In the genomic region with DNA sequence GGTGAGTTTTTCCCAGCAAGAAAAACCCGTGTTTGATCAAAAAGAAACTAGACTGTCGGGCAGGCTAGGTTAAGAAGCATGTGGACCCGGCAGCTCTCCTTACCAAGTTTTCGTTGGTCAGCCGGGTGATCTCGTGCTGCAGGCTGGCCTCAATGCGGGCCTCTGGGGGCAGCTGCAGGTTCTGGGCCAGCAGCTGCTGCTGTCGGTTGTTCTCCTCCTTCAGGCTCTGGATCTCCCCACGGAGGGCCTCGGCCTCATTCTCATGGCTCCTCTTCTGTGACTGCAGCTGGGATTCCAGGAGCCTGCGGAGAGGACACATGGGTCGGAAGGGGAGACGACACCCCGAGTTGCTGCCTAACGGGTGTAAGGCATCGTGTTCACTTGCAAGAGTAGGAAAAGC, we compare ENCODE assay signal across 23 cellular contexts. TPM values are rescaled to one million over a fixed set of nuclear protein-coding genes. Genes with fewer than 3 reads are reported as not detected.
A peak's percentile ranks its signal among the peaks of the same experiment; 100 is the strongest.
DNase-seq lines count a peak whose midpoint lies in the region; ATAC-seq and TF ChIP-seq lines count a peak whose summit lies in the region.
"Had no signal": no experiment of that assay in that cellular context is flagged by ENCODE, and none has a peak within 500 bp of the region (broad histone marks: within the 10 kb centered on the region; RNA-seq: fewer than 3 reads in every experiment).

No MANE protein-coding gene starts in this region.

- H2AFZ ChIP-seq in neuronal stem cell (ENCODE audit: low read length): no peak overlapping the region

- TF ChIP-seq CTCF in coronary artery (IDR thresholded peaks at IDR 0.05): no peak

- H3K9ac ChIP-seq in neuronal stem cell (ENCODE audit: low read depth, low read length, poor library complexity): no peak overlapping the region

- peak overlapping the region; percentile 59 to 94 for H3K27ac Mint-ChIP-seq in stimulated activated naive CD8-positive, alpha-beta T cell treated with anti-CD3 and anti-CD28 coated beads, Interleukin-15, amount 100 ng/mL, for 72 hours

- no peak overlapping the region for H2BK12ac ChIP-seq in neuronal stem cell (ENCODE audit: low read length)

- no peak overlapping the region for H3K18ac ChIP-seq in neuronal stem cell (ENCODE audit: low read length)

- H3K27ac ChIP-seq in caudate nucleus (ENCODE audit: low read depth, low read length) (peak overlapping the region; percentile 44), neuronal stem cell (replicated peaks; ENCODE audit: low read length) (no peak overlapping the region), coronary artery (no peak overlapping the region)
- H3K27ac ChIP-seq: adrenal gland, brain microvascular endothelial cell, pancreas, RWPE1, SK-N-MC, stomach, tibial artery had no signal

- H3K4me1 ChIP-seq in neuronal stem cell (ENCODE audit: control insufficient read depth in 2 of 2, insufficient read depth in 1 of 2, low read depth in 1 of 2, low read length in 2 of 2): peaks cover 0 to 17% of the 10 kb centered on the region in 2 donors
- H3K4me1 ChIP-seq: adrenal gland, tibial artery had no signal

- H3K27me3 ChIP-seq in neuronal stem cell (ENCODE audit: control insufficient read depth in 3 of 3, insufficient read depth in 3 of 3, low read depth in 1 of 3, low read length in 3 of 3): no peaks in the 10 kb centered on the region
- H3K27me3 ChIP-seq: adrenal gland, brain microvascular endothelial cell, pancreas, stomach, tibial artery had no signal

- no peak for ATAC-seq in stimulated activated naive CD8-positive, alpha-beta T cell treated with anti-CD3 and anti-CD28 coated beads, Interleukin-15, amount 100 ng/mL, for 72 hours
- ATAC-seq in stimulated activated naive CD8-positive, alpha-beta T cell treated with anti-CD3 and anti-CD28 coated beads, Interleukin-15, Interleukin-2, amounts not matched to agents 100 U/mL and 50 U/mL, for 24 hours: no peak
- ATAC-seq: HCT116, pancreas had no signal

- H4K91ac ChIP-seq in neuronal stem cell (ENCODE audit: low read depth, low read length, poor library complexity): no peak overlapping the region

- no peak overlapping the region for H2BK5ac ChIP-seq in neuronal stem cell (ENCODE audit: low read length)

- H3K4me3 Mint-ChIP-seq in stimulated activated naive CD8-positive, alpha-beta T cell treated with anti-CD3 and anti-CD28 coated beads, Interleukin-15, amount 100 ng/mL, for 72 hours: no peak overlapping the region

- H3K14ac ChIP-seq in neuronal stem cell (ENCODE audit: low read length): no peak overlapping the region

- H3K36me3 ChIP-seq in neuronal stem cell (replicated peaks in 1 of 2; ENCODE audit: control insufficient read depth in 2 of 2, insufficient read depth in 2 of 2, low read length in 2 of 2): peaks cover 0 to 16% of the 10 kb centered on the region in 2 donors
- H3K36me3 ChIP-seq: pancreas had no signal

- H3K79me1 ChIP-seq in neuronal stem cell (ENCODE audit: low read depth, low read length): no peaks in the 10 kb centered on the region

- no peaks in the 10 kb centered on the region for H3K9me3 Mint-ChIP-seq in stimulated activated naive CD8-positive, alpha-beta T cell treated with anti-CD3 and anti-CD28 coated beads, Interleukin-15, amount 100 ng/mL, for 72 hours

- H3K27me3 Mint-ChIP-seq in stimulated activated naive CD8-positive, alpha-beta T cell treated with anti-CD3 and anti-CD28 coated beads, Interleukin-15, amount 100 ng/mL, for 72 hours: no peaks in the 10 kb centered on the region

- no CpG with 5 or more reads among the region's 16 CpGs for WGBS in neuronal stem cell (ENCODE audit: extremely low coverage in 2 of 2, insufficient read length in 2 of 2, insufficient replicate concordance in 1 of 2), 2 donors

- H3K4me3 ChIP-seq in neuronal stem cell (ENCODE audit: low read length in 2 of 2): no peak overlapping the region
- no peak overlapping the region for H3K4me3 ChIP-seq in coronary artery
- H3K4me3 ChIP-seq: adrenal gland, pancreas, SK-N-MC, stomach, tibial artery had no signal

- H3K4ac ChIP-seq in neuronal stem cell (ENCODE audit: low read length): no peak overlapping the region

- H2BK120ac ChIP-seq in neuronal stem cell (ENCODE audit: low read depth, low read length): no peak overlapping the region

- H4K8ac ChIP-seq in neuronal stem cell (ENCODE audit: low read depth, low read length): peak overlapping the region; percentile 74

- no peaks in the 10 kb centered on the region for H3K4me1 Mint-ChIP-seq in stimulated activated naive CD8-positive, alpha-beta T cell treated with anti-CD3 and anti-CD28 coated beads, Interleukin-15, amount 100 ng/mL, for 72 hours

- no peak overlapping the region for H2BK15ac ChIP-seq in neuronal stem cell (ENCODE audit: low read length)

- DNase-seq in stimulated activated naive CD8-positive, alpha-beta T cell treated with anti-CD3 and anti-CD28 coated beads, Interleukin-15, amount 100 ng/mL, for 72 hours: no peak
- no peak for DNase-seq in stimulated activated naive CD8-positive, alpha-beta T cell treated with anti-CD3 and anti-CD28 coated beads, Interleukin-15, Interleukin-2, amounts not matched to agents 100 U/mL and 50 U/mL, for 24 hours
- DNase-seq in caudate nucleus (lab: John Stamatoyannopoulos, UW) (no peak), neuronal stem cell (ENCODE audit: low spot score) (no peak), NCI-H510A treated with DMSO at 0.1 percent for 48 hours (lab: John Stamatoyannopoulos, UW) (no peak), MV-4-11 (lab: John Stamatoyannopoulos, UW) (no peak), NCI-H774 (lab: John Stamatoyannopoulos, UW) (no peak), coronary artery (ENCODE audit: low spot score) (no peak)
- DNase-seq: activated CD4-positive, CD25-positive, alpha-beta regulatory T cell treated with anti-CD3 and anti-CD28 coated beads, Interleukin-2, amount 50 U/mL, for 72 hours; activated T-cell treated with anti-CD3 and anti-CD28 coated beads, Interleukin-2, amount 50 U/mL, for 1 hour; adrenal gland; brain microvascular endothelial cell; effector CD8-positive, alpha-beta T cell; GDM1; head of caudate nucleus; NCI-H2107; NCI-H446; stomach; tibial artery had no signal

- no peak overlapping the region for H3K4me2 ChIP-seq in neuronal stem cell (ENCODE audit: insufficient read depth, low read length, poor library complexity, severe bottlenecking)

- H2AK5ac ChIP-seq in neuronal stem cell (ENCODE audit: low read depth, low read length): peak overlapping the region; percentile 47

- H3K23ac ChIP-seq in neuronal stem cell (ENCODE audit: low read depth, low read length, poor library complexity): no peak overlapping the region

- no peaks in the 10 kb centered on the region for H3K9me3 ChIP-seq in neuronal stem cell (replicated peaks in 1 of 2; ENCODE audit: control insufficient read depth in 2 of 2, insufficient read depth in 1 of 2, low read depth in 1 of 2, low read length in 2 of 2)
- H3K9me3 ChIP-seq: adrenal gland, pancreas, stomach, tibial artery had no signal

RNA-seq across cellular contexts. Expression of a gene that starts 44.5 kb away (rescaled TPM):
- polyA plus RNA-seq in neuronal stem cell (2013, experiment 1 of 2): 4.4 TPM
- polyA plus RNA-seq in neuronal stem cell (2013, experiment 2 of 2): 4.4 TPM
